16 cellular contexts compared by ENCODE assay signal in the genomic region with DNA sequence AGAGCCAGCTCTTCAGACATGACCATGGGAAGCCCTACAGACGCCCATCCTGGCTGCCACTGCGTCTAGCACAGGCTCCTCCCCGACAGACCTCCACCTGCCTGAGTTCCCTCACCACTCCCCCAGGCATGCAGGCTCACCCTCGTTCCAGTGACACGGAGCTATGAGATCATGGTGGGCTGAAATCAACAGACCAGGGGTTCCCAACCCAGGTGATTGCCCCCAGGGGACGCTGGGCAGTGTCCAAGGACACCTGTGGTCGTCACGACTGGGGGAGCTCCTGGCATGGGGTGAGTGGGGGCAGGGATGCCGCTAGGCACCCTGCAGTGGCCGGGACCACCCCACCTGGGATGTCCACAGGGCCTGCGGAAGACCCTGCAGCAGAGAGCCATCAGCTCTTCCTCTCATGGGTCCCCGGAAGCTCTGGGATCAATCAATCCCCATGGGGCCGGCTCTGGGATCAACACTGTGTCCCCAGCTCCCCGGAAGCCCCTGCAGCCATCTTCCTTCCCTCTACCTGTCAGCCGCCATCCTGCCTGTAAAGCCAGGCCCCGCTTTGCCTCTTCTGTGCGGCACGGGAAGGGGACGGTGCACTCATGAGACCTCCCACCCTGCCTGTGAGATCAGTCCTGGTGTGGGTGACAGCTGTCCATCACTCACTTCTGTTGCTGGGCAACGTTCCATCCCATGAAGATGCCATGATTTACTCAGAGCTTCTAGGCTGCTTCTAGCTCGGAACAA. TPM values are rescaled to one million over a fixed set of nuclear protein-coding genes. Genes with fewer than 3 reads are reported as not detected.
DNase-seq lines count a peak whose midpoint lies in the region; ATAC-seq and TF ChIP-seq lines count a peak whose summit lies in the region.
"Had no signal": no experiment of that assay in that cellular context is flagged by ENCODE, and none has a peak within 500 bp of the region (broad histone marks: within the 10 kb centered on the region; RNA-seq: fewer than 3 reads in every experiment).

No MANE protein-coding gene starts in this region.

- no peak overlapping the region for H3K4me2 ChIP-seq in osteoblast (ENCODE audit: insufficient read depth, low read length)
- H3K4me2 ChIP-seq: BLaER1 had no signal

- peaks cover 2% of the 10 kb centered on the region for H3K27me3 ChIP-seq in osteoblast (ENCODE audit: insufficient read depth, low read length)
- H3K27me3 ChIP-seq: BLaER1 had no signal

- peaks cover 8% of the 10 kb centered on the region for H3K4me1 ChIP-seq in osteoblast (ENCODE audit: insufficient read depth, low read length)

- ATAC-seq in GM21825 (IDR thresholded peaks at IDR 0.05; ENCODE audit: unreplicated experiment): no peak

- no peaks in the 10 kb centered on the region for H3K9me3 ChIP-seq in osteoblast (ENCODE audit: low read depth, low read length)
- H3K9me3 ChIP-seq: HAP-1 had no signal

- H3K9me3 Mint-ChIP-seq in brain: peaks cover 6 to 28% (median 18%) of the 10 kb centered on the region in 5 experiments

- no peaks in the 10 kb centered on the region for H3K79me2 ChIP-seq in osteoblast (ENCODE audit: insufficient read depth, low read length)

- peak overlapping the region in 3 of 5 experiments; percentile 51 to 76 (median 58) for H3K27ac Mint-ChIP-seq in brain

- H3K27me3 Mint-ChIP-seq in brain: peaks cover 3% of the 10 kb centered on the region

- H3K36me3 Mint-ChIP-seq in brain: no peaks in the 10 kb centered on the region

- no peaks in the 10 kb centered on the region for H4K20me1 ChIP-seq in osteoblast (ENCODE audit: insufficient read depth, low read length)
- H4K20me1 ChIP-seq: BLaER1 had no signal

- H3K4me3 Mint-ChIP-seq in brain: no peak overlapping the region

- DNase-seq in NCI-H345 (lab: John Stamatoyannopoulos, UW): peak; percentile 26
- no peak for DNase-seq in NCI-H345 treated with DMSO at 0.1 percent for 48 hours (lab: John Stamatoyannopoulos, UW; ENCODE audit: unreplicated experiment)
- peak; percentile 39 for DNase-seq in D341Med (ENCODE audit: low spot score)
- peak; percentile 67 for DNase-seq in osteoblast (ENCODE audit: insufficient read length, low spot score, missing footprints)
- no peak for DNase-seq in DMS53 treated with DMSO at 0.1 percent for 48 hours (lab: John Stamatoyannopoulos, UW; ENCODE audit: unreplicated experiment)
- no peak for DNase-seq in mesenteric fat pad (ENCODE audit: low spot score)
- DNase-seq: 8988T, KBM-7, NCI-H1436 treated with DMSO at 0.1 percent for 48 hours, NCI-H2107, NCI-H226 had no signal

- no peak overlapping the region for H2AFZ ChIP-seq in osteoblast (ENCODE audit: low read length)

- H3K4me1 Mint-ChIP-seq in brain: peaks cover 45% of the 10 kb centered on the region

- no peak overlapping the region for H3K27ac ChIP-seq in osteoblast (ENCODE audit: low read depth, low read length)
- H3K27ac ChIP-seq: BLaER1, HL-60 had no signal

- no peaks in the 10 kb centered on the region for H3K36me3 ChIP-seq in osteoblast (ENCODE audit: insufficient read depth, low read length)
- H3K36me3 ChIP-seq: BLaER1 had no signal

- no peak for TF ChIP-seq CTCF in brain (conservative IDR thresholded peaks at IDR 0.05)
- no peak for TF ChIP-seq CTCF in osteoblast (IDR thresholded peaks at IDR 0.05; ENCODE audit: extremely low read depth, low read depth, low read length)

- H3K4me3 ChIP-seq in osteoblast (ENCODE audit: insufficient read depth, low read length): no peak overlapping the region
- H3K4me3 ChIP-seq: BLaER1, HAP-1 had no signal

RNA-seq across cellular contexts. Expression of a gene that starts 12.8 kb away (rescaled TPM):
- polyA plus RNA-seq in brain (ENCODE audit: insufficient read depth, low read depth, low replicate concordance): 3.4 TPM
- total RNA-seq in osteoblast (0.59 and 0.72 TPM in 2 replicates), mesenteric fat pad (1.7 TPM)

RNA-seq across cellular contexts. Expression of a gene that starts 22.7 kb away (rescaled TPM):
- 89.9 TPM for polyA plus RNA-seq in brain (ENCODE audit: insufficient read depth, low read depth, low replicate concordance)
- total RNA-seq in osteoblast (0.36 and 1.5 TPM in 2 replicates), mesenteric fat pad (29.1 TPM)

RNA-seq across cellular contexts. Expression of a gene that starts 23.8 kb away (rescaled TPM):
- 15.9 TPM for polyA plus RNA-seq in brain (ENCODE audit: insufficient read depth, low read depth, low replicate concordance)
- total RNA-seq in osteoblast (38.3 and 47.8 TPM in 2 replicates), mesenteric fat pad (20.3 TPM)

RNA-seq across cellular contexts. Expression of a gene that starts 48.1 kb away (rescaled TPM):
- 152 TPM for polyA plus RNA-seq in brain (ENCODE audit: insufficient read depth, low read depth, low replicate concordance)
- total RNA-seq in osteoblast: 32.9 and 40.4 TPM in 2 replicates
- total RNA-seq in mesenteric fat pad: 53.7 TPM

Comparison
In these comparisons a context has a peak if more than half of its experiments do, and no peak if none do; other contexts are left out.
1. DNase-seq: peak in NCI-H345 (single experiment), D341Med (single experiment) and osteoblast (single experiment); none in NCI-H345 treated with DMSO at 0.1 percent for 48 hours (single experiment), DMS53 treated with DMSO at 0.1 percent for 48 hours (single experiment) and mesenteric fat pad (single experiment).
2. RNA of a gene that starts 22.7 kb away (total RNA-seq): 29.1 TPM in mesenteric fat pad (single experiment); 0.36 to 1.5 TPM in osteoblast; every median in the first group is over 10 times any median in the second.